ENCODE assay signal across 2 cellular contexts in the genomic region with DNA sequence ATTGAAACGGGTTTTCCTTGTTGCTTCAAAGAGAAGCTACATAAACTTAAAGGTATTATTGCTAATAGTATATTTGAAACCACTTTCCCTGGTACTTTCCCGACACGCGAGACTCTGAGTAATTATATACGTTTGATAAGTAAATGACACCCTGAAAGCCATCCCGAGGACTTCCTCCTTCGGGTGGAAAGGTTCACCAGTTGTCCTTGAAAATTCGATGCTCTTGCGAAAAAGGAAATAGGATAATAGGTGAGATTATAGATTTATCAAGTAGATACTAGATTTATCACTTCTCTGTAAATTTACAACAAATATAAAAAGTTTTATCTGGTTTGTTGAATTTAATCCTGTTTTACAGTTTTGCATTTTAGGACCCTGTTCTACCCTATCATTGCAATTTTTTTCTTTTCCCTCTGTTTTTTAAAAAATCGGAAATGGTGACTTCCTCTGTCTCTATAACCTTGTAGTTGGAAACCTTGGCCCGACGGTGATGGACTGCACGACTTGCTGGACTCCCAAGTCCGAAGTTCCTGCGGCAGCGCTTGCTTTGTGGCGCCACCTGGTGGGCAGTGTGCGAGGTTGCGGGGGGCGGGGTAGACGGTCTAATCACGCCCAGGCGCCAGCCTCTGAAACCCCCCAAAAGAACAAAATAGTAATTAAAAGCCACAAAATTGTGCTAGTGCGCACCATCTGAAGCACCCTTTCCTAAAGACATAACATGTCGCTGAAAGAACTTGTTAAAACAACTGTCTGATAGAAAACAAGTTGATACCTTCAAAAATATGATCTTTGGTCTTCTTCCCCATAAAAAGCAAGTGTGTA.
TF ChIP-seq lines count a peak whose summit lies in the region.

No MANE protein-coding gene starts in this region.

TF ChIP-seq in A549, 52 proteins besides CTCF, POLR2A, EP300 and RAD21 (continued from another document):
- TF ChIP-seq, protein P1, sequence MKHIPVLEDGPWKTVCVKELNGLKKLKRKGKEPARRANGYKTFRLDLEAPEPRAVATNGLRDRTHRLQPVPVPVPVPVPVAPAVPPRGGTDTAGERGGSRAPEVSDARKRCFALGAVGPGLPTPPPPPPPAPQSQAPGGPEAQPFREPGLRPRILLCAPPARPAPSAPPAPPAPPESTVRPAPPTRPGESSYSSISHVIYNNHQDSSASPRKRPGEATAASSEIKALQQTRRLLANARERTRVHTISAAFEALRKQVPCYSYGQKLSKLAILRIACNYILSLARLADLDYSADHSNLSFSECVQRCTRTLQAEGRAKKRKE (CRISPR knock-in tag; IDR thresholded peaks at IDR 0.05; ENCODE audit: low read depth): no peak
- TF ChIP-seq, protein P2, sequence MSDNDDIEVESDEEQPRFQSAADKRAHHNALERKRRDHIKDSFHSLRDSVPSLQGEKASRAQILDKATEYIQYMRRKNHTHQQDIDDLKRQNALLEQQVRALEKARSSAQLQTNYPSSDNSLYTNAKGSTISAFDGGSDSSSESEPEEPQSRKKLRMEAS (IDR thresholded peaks at IDR 0.05): peak; percentile 52; the same call in 1 of the 2 replicates

TF ChIP-seq in WTC11, 78 proteins besides CTCF, POLR2A, EP300 and RAD21 (continued from another document):
- TF ChIP-seq, protein P3, sequence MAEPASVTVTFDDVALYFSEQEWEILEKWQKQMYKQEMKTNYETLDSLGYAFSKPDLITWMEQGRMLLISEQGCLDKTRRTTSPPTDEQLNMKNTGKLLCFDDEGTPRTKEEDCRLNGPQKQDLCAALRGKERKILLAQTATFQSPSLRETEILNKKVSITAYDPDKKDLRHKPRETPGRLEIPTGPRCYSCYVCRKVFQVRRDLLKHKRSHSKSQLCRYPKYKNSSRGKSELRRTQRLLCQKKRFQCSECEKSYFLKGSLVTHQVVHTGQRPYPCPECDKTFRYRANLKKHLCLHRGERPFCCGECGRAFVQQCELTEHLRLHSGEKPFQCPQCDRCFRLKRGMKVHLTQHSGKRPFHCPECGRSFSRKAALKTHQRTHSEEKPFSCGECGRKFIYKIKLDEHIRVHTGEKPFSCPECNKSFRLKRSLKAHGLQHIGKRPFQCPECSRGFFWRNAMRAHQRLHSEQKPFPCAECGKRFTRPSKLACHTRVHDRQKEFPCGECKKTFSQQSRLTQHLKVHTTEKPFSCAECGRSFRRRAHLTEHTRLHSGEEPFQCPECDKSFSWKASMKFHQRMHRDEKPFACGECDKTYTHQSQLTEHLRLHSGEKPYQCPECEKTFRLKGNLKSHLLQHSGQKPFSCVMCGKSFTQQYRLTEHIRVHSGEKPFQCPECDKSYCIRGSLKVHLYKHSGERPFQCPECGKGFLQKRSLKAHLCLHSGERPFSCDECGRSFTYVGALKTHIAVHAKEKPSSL (CRISPR knock-in tag; conservative IDR thresholded peaks at IDR 0.05): no peak
- peak; percentile 73; the same call in 1 of the 2 replicates for TF ChIP-seq ZNF121 (CRISPR knock-in tag; IDR thresholded peaks at IDR 0.05)
- TF ChIP-seq, protein P4, sequence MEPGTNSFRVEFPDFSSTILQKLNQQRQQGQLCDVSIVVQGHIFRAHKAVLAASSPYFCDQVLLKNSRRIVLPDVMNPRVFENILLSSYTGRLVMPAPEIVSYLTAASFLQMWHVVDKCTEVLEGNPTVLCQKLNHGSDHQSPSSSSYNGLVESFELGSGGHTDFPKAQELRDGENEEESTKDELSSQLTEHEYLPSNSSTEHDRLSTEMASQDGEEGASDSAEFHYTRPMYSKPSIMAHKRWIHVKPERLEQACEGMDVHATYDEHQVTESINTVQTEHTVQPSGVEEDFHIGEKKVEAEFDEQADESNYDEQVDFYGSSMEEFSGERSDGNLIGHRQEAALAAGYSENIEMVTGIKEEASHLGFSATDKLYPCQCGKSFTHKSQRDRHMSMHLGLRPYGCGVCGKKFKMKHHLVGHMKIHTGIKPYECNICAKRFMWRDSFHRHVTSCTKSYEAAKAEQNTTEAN (CRISPR knock-in tag; IDR thresholded peaks at IDR 0.05): no peak
- TF ChIP-seq ZNF138 (CRISPR knock-in tag; conservative IDR thresholded peaks at IDR 0.05): no peak
- no peak for TF ChIP-seq ESRRA (CRISPR knock-in tag; IDR thresholded peaks at IDR 0.05; ENCODE audit: borderline replicate concordance)
- TF ChIP-seq TP53 (CRISPR knock-in tag; IDR thresholded peaks at IDR 0.05): no peak
